In genomic region chr3:132285620-132285945, GRCh38 we compare ENCODE assay signal across 16 cellular contexts. TPM values are rescaled to one million over a fixed set of nuclear protein-coding genes. Genes with fewer than 3 reads are reported as not detected.
DNase-seq lines count a peak whose midpoint lies in the region; ATAC-seq and TF ChIP-seq lines count a peak whose summit lies in the region.
"Had no signal": no experiment of that assay in that cellular context is flagged by ENCODE, and none has a peak within 500 bp of the region (broad histone marks: within the 10 kb centered on the region; RNA-seq: fewer than 3 reads in every experiment).

No MANE protein-coding gene starts in this region.

- H3K36me3 ChIP-seq in H7 (replicated peaks; ENCODE audit: control insufficient read depth, insufficient read depth, low read length): no peaks in the 10 kb centered on the region
- H3K36me3 ChIP-seq in esophagus muscularis mucosa: no peaks in the 10 kb centered on the region
- H3K36me3 ChIP-seq in neural progenitor cell: no peaks in the 10 kb centered on the region
- H3K36me3 ChIP-seq: colonic mucosa had no signal

- TF ChIP-seq POLR2A in esophagus muscularis mucosa (IDR thresholded peaks at IDR 0.05; ENCODE audit: low read depth): no peak

- H3K9ac ChIP-seq in neural progenitor cell: no peak overlapping the region

- H3F3A ChIP-seq in neural progenitor cell (ENCODE audit: low read depth): peaks cover 10% of the 10 kb centered on the region

- no peaks in the 10 kb centered on the region for H3K36me3 Mint-ChIP-seq in neural progenitor cell
- H3K36me3 Mint-ChIP-seq: IgD-negative memory B cell had no signal

- no peaks in the 10 kb centered on the region for H4K20me1 ChIP-seq in neural progenitor cell (ENCODE audit: low read depth)

- no peak for TF ChIP-seq EP300 in esophagus muscularis mucosa (IDR thresholded peaks at IDR 0.05)

- H3K27me3 ChIP-seq in H7 (ENCODE audit: control insufficient read depth, insufficient read depth, low read length) (no peaks in the 10 kb centered on the region), esophagus muscularis mucosa (no peaks in the 10 kb centered on the region), neural progenitor cell (no peaks in the 10 kb centered on the region)
- H3K27me3 ChIP-seq: colonic mucosa had no signal

- H3K4me3 Mint-ChIP-seq in neural progenitor cell: no peak overlapping the region
- H3K4me3 Mint-ChIP-seq: IgD-negative memory B cell had no signal

- no peak overlapping the region for H3K27ac ChIP-seq in esophagus muscularis mucosa (replicated peaks in 1 of 4)
- H3K27ac ChIP-seq in neural progenitor cell: no peak overlapping the region
- H3K27ac ChIP-seq: colonic mucosa had no signal

- ATAC-seq in GM19397 (IDR thresholded peaks at IDR 0.05; ENCODE audit: unreplicated experiment): no peak
- ATAC-seq: HCT116 had no signal

- intact Hi-C loops in esophagus muscularis mucosa (cut with DNase I): no loop called here

- no peaks in the 10 kb centered on the region for H3K27me3 Mint-ChIP-seq in neural progenitor cell (ENCODE audit: insufficient read depth, low read depth)

- H3K9me3 Mint-ChIP-seq in neural progenitor cell: no peaks in the 10 kb centered on the region
- H3K9me3 Mint-ChIP-seq: IgD-negative memory B cell had no signal

- H3K79me2 ChIP-seq in neural progenitor cell (ENCODE audit: low read depth): no peaks in the 10 kb centered on the region

- no peaks in the 10 kb centered on the region for H3K4me1 Mint-ChIP-seq in neural progenitor cell
- H3K4me1 Mint-ChIP-seq: IgD-negative memory B cell had no signal

- no peak overlapping the region for H3K27ac Mint-ChIP-seq in neural progenitor cell
- H3K27ac Mint-ChIP-seq: IgD-negative memory B cell had no signal

- 64% methylated on average over 2 of the region's 2 CpGs for WGBS in esophagus muscularis mucosa

- no peaks in the 10 kb centered on the region for H3K4me1 ChIP-seq in esophagus muscularis mucosa
- H3K4me1 ChIP-seq in neural progenitor cell: peaks cover 5% of the 10 kb centered on the region
- H3K4me1 ChIP-seq: colonic mucosa had no signal

- no peak overlapping the region for H3K4me2 ChIP-seq in neural progenitor cell

- DNase-seq in H7 (peak; percentile 32), NCI-H2196 treated with DMSO at 0.1 percent for 48 hours (lab: John Stamatoyannopoulos, UW; ENCODE audit: unreplicated experiment) (peak; percentile 24), esophagus muscularis mucosa (ENCODE audit: extremely low spot score) (peak; percentile 34), neural progenitor cell (ENCODE audit: low spot score) (no peak), foreskin fibroblast (no peak), NCI-H1436 treated with DMSO at 0.1 percent for 48 hours (lab: John Stamatoyannopoulos, UW) (no peak)
- DNase-seq in effector CD8-positive, alpha-beta T cell (lab: John Stamatoyannopoulos, UW): no peak
- DNase-seq: activated gamma-delta T cell treated with Interleukin-2 at 50 U/mL for 16 hours, aorta, colonic mucosa, MV-4-11, NCI-H2081 treated with DMSO at 0.1 percent for 48 hours, occipital lobe had no signal

- H3K9me3 ChIP-seq in esophagus muscularis mucosa (peaks cover 0 to 4% (median 0%) of the 10 kb centered on the region in 4 donors), neural progenitor cell (ENCODE audit: low read depth) (no peaks in the 10 kb centered on the region)
- H3K9me3 ChIP-seq: colonic mucosa had no signal

- TF ChIP-seq CTCF in esophagus muscularis mucosa (IDR thresholded peaks at IDR 0.05) (no peak), neural progenitor cell (IDR thresholded peaks at IDR 0.05) (no peak), foreskin fibroblast (IDR thresholded peaks at IDR 0.05; ENCODE audit: low read depth, low read length) (no peak)

- H3K4me3 ChIP-seq in H7 (ENCODE audit: insufficient read depth, low read depth, low read length) (no peak overlapping the region), esophagus muscularis mucosa (no peak overlapping the region), neural progenitor cell (no peak overlapping the region), foreskin fibroblast (ENCODE audit: low read depth in 1 of 2, low read length in 2 of 2) (no peak overlapping the region)
- H3K4me3 ChIP-seq: colonic mucosa had no signal

- H2AFZ ChIP-seq in neural progenitor cell (replicated peaks): peak overlapping the region; percentile 90

RNA-seq across cellular contexts. Expression of gene ACP3, which starts 31.6 kb away (rescaled TPM):
- total RNA-seq in H7 (2014; rRNA removed; shearing (Covaris generic)): 0.62 and 2.5 TPM in 2 replicates
- 1 to 10 TPM in 3 of 4 donors, under 1 TPM in 1; 0.58 to 2.8 (median 1.9) TPM for total RNA-seq in esophagus muscularis mucosa
- total RNA-seq in neural progenitor cell (ENCODE audit: low replicate concordance): not detected in 2 replicates

Comparison
In these comparisons a context has a peak if more than half of its experiments do, and no peak if none do; other contexts are left out.
1. DNase-seq: peak in H7 (single experiment), NCI-H2196 treated with DMSO at 0.1 percent for 48 hours (single experiment) and esophagus muscularis mucosa (single experiment); none in neural progenitor cell (single experiment), foreskin fibroblast (0 of 2), effector CD8-positive, alpha-beta T cell (single experiment) and NCI-H1436 treated with DMSO at 0.1 percent for 48 hours (single experiment).